Comparison of ENCODE assay signal across 1 cellular context in genomic region chr19:506404-507285, GRCh38.
TF ChIP-seq lines count a peak whose summit lies in the region.

No MANE protein-coding gene starts in this region.

TF ChIP-seq in HepG2, 621 proteins besides CTCF, POLR2A, EP300 and RAD21 (continued from another document and continues in another):
- no peak for TF ChIP-seq ZBTB39 (CRISPR knock-in tag; IDR thresholded peaks at IDR 0.05)
- no peak for TF ChIP-seq ZNF180 (CRISPR knock-in tag; IDR thresholded peaks at IDR 0.05; ENCODE audit: borderline replicate concordance, low read depth)
- no peak for TF ChIP-seq ZNF780A (CRISPR knock-in tag; IDR thresholded peaks at IDR 0.05)
- TF ChIP-seq MAX (IDR thresholded peaks at IDR 0.05): peak; percentile 71
- no peak for TF ChIP-seq TFE3 (CRISPR knock-in tag; IDR thresholded peaks at IDR 0.05)
- no peak for TF ChIP-seq HNRNPH1 (optimal IDR thresholded peaks at IDR 0.05; ENCODE audit: low read depth, low read length)
- TF ChIP-seq HNF4A (CRISPR knock-in tag; IDR thresholded peaks at IDR 0.05): peak; percentile 28; the same call in 1 of the 2 replicates
- TF ChIP-seq ZBTB42 (CRISPR knock-in tag; IDR thresholded peaks at IDR 0.05): no peak
- no peak for TF ChIP-seq REXO4 (CRISPR knock-in tag; IDR thresholded peaks at IDR 0.05; ENCODE audit: borderline replicate concordance)
- TF ChIP-seq CREBL2 (CRISPR knock-in tag; IDR thresholded peaks at IDR 0.05; ENCODE audit: borderline replicate concordance): no peak; the same call in 1 of the 2 replicates
- TF ChIP-seq ZNF264 (CRISPR knock-in tag; IDR thresholded peaks at IDR 0.05): no peak; the same call in none of the 2 replicates
- TF ChIP-seq HOXA5 (CRISPR knock-in tag; IDR thresholded peaks at IDR 0.05): peak; percentile 36; the same call in 1 of the 2 replicates
- TF ChIP-seq ZGPAT (CRISPR knock-in tag; IDR thresholded peaks at IDR 0.05): no peak
- no peak; the same call in 1 of the 2 replicates for TF ChIP-seq NFYB (CRISPR knock-in tag; IDR thresholded peaks at IDR 0.05)
- TF ChIP-seq ZNF746 (CRISPR knock-in tag; IDR thresholded peaks at IDR 0.05): peak; percentile 74; the same call in 1 of the 2 replicates
- no peak for TF ChIP-seq ZBTB4 (CRISPR knock-in tag; IDR thresholded peaks at IDR 0.05; ENCODE audit: borderline replicate concordance)
- TF ChIP-seq AFF4 (CRISPR knock-in tag; IDR thresholded peaks at IDR 0.05): no peak
- no peak for TF ChIP-seq KLF15 (CRISPR knock-in tag; IDR thresholded peaks at IDR 0.05; ENCODE audit: borderline replicate concordance)
- no peak for TF ChIP-seq HNF1B (CRISPR knock-in tag; IDR thresholded peaks at IDR 0.05)
- no peak for TF ChIP-seq ZNF33B (CRISPR knock-in tag; IDR thresholded peaks at IDR 0.05)
- no peak; the same call in none of the 2 replicates for TF ChIP-seq ZNF121 (CRISPR knock-in tag; IDR thresholded peaks at IDR 0.05)
- TF ChIP-seq MZF1 (CRISPR knock-in tag; IDR thresholded peaks at IDR 0.05; ENCODE audit: borderline replicate concordance): peak; percentile 55; the same call in 1 of the 2 replicates
- TF ChIP-seq REST (IDR thresholded peaks at IDR 0.05; ENCODE audit: borderline replicate concordance in 1 of 2, low read depth in 1 of 2, low read length in 2 of 2): peak in 1 of 2 experiments; percentile 37; a peak in 1 of 4 replicates
- no peak for TF ChIP-seq NFE2L1 (CRISPR knock-in tag; IDR thresholded peaks at IDR 0.05; ENCODE audit: borderline replicate concordance)
- no peak; the same call in 1 of the 2 replicates for TF ChIP-seq DNMT3B (CRISPR knock-in tag; conservative IDR thresholded peaks at IDR 0.05)
- 0 out of 2 replicates have a peak, but pooled peaks have one; percentile 23 for TF ChIP-seq HINFP (CRISPR knock-in tag; IDR thresholded peaks at IDR 0.05; ENCODE audit: low read depth)
- no peak for TF ChIP-seq MNT (IDR thresholded peaks at IDR 0.05)
- no peak for TF ChIP-seq CBX2 (IDR thresholded peaks at IDR 0.05; ENCODE audit: low read depth, low read length)
- no peak for TF ChIP-seq CBX2 (CRISPR knock-in tag; IDR thresholded peaks at IDR 0.05; ENCODE audit: low read depth)
- no peak for TF ChIP-seq ZNF512 (CRISPR knock-in tag; IDR thresholded peaks at IDR 0.05)
